ENCODE assay signal across 15 cellular contexts in the genomic region with DNA sequence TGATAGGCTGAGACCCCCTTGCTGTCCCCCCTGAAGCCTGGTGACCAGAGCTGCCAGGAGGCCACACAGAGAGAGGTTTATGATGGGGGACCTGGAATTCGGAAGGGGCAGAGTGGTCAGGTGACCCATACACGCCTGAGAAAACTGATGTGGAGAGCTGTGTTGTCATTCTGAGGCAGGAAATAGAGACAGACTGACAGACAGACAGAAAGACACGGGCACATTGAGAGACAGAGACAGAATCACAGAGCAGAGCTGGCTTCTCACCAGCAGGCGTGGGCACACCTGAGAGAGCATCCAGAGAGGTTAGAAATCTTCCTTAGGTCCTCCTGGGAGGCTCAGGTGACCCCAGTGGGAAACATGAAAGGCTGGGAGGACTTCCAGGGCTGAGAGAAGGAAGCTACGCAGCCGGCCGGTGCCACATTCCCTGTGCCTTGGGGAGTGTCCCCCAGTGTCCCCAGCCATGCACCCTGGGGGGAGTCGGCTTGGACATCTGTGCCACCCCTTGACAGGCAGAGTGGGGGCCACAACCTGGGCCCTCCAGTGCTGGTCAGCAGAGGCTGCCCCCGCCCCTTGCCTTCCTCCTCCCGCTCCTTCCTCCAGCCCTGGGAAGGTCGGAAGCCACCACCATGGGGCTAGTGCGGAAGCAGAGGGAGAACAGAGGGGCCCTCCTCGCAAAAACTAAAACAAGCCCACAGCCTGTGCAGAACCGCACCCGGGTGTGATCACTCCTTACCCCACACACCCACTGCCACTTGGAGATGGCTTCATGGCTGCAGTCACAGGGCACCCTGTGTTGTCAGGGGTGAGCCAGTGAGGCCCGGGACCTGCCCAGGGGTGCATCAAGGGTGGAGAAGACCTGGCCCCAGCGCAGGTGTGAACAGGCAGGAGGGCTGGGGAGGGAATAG. TPM values are rescaled to one million over a fixed set of nuclear protein-coding genes. Genes with fewer than 3 reads are reported as not detected.
A peak's percentile ranks its signal among the peaks of the same experiment; 100 is the strongest.
DNase-seq lines count a peak whose midpoint lies in the region; ATAC-seq, FAIRE-seq and TF ChIP-seq lines count a peak whose summit lies in the region.
"Had no signal": no experiment of that assay in that cellular context is flagged by ENCODE, and none has a peak within 500 bp of the region (broad histone marks: within the 10 kb centered on the region; RNA-seq: fewer than 3 reads in every experiment).

No MANE protein-coding gene starts in this region.

- peak overlapping the region; percentile 80 to 98 (median 92) for H3K4me2 ChIP-seq in BLaER1 treated with 17β-estradiol and CSF1 and Interleukin-3, amounts not matched to agents 10 nM and 100 nM
- no peak overlapping the region for H3K4me2 ChIP-seq in neural progenitor cell

- peak overlapping the region; percentile 81 to 97 (median 91) for H3K27ac ChIP-seq in BLaER1 treated with 17β-estradiol and CSF1 and Interleukin-3, amounts not matched to agents 10 nM and 100 nM
- no peak overlapping the region for H3K27ac ChIP-seq in neural progenitor cell
- H3K27ac ChIP-seq: stomach had no signal

- peaks cover 90 to 100% (median 95%) of the 10 kb centered on the region in 10 experiments for H3K4me1 ChIP-seq in BLaER1 treated with 17β-estradiol and CSF1 and Interleukin-3, amounts not matched to agents 10 nM and 100 nM
- H3K4me1 ChIP-seq in neural progenitor cell = no peaks in the 10 kb centered on the region

- H3K27me3 ChIP-seq in BLaER1 treated with 17β-estradiol and CSF1 and Interleukin-3, amounts not matched to agents 10 nM and 100 nM = no peaks in the 10 kb centered on the region
- peaks cover 41% of the 10 kb centered on the region for H3K27me3 ChIP-seq in neural progenitor cell

- no peaks in the 10 kb centered on the region; a peak in 1 of 22 replicates for H4K20me1 ChIP-seq in BLaER1 treated with 17β-estradiol and CSF1 and Interleukin-3, amounts not matched to agents 10 nM and 100 nM
- H4K20me1 ChIP-seq in neural progenitor cell (ENCODE audit: low read depth) = no peaks in the 10 kb centered on the region

- H3K9ac ChIP-seq in BLaER1 treated with 17β-estradiol and CSF1 and Interleukin-3, amounts not matched to agents 10 nM and 100 nM = peak overlapping the region; percentile 70 to 84 (median 77); a peak in 21 of 22 replicates
- H3K9ac ChIP-seq in neural progenitor cell = no peak overlapping the region

- TF ChIP-seq CTCF in neural progenitor cell (IDR thresholded peaks at IDR 0.05) = no peak
- TF ChIP-seq CTCF in foreskin fibroblast (IDR thresholded peaks at IDR 0.05; ENCODE audit: low read depth, low read length) = no peak

- no peaks in the 10 kb centered on the region for H3K36me3 Mint-ChIP-seq in activated T-cell treated with anti-CD3 and anti-CD28 coated beads, Interleukin-2, amount 50 U/mL, for 72 hours (ENCODE audit: insufficient read depth in 2 of 2)
- H3K36me3 Mint-ChIP-seq in neural progenitor cell = no peaks in the 10 kb centered on the region

- H3K4me3 Mint-ChIP-seq in activated T-cell treated with anti-CD3 and anti-CD28 coated beads, Interleukin-2, amount 50 U/mL, for 72 hours = no peak overlapping the region
- no peak overlapping the region for H3K4me3 Mint-ChIP-seq in neural progenitor cell
- H3K4me3 Mint-ChIP-seq: activated CD4-positive, alpha-beta T cell treated with anti-CD3 and anti-CD28 coated beads, Interleukin-2, amount 10 ng/mL, durations not matched to agents 7 days and 5 days had no signal

- H3K27me3 Mint-ChIP-seq in activated T-cell treated with anti-CD3 and anti-CD28 coated beads, Interleukin-2, amount 50 U/mL, for 72 hours (ENCODE audit: low read depth) = no peaks in the 10 kb centered on the region
- peaks cover 13% of the 10 kb centered on the region for H3K27me3 Mint-ChIP-seq in neural progenitor cell (ENCODE audit: insufficient read depth, low read depth)
- H3K27me3 Mint-ChIP-seq: activated CD4-positive, alpha-beta T cell treated with anti-CD3 and anti-CD28 coated beads, Interleukin-2, amount 10 ng/mL, durations not matched to agents 7 days and 5 days had no signal

- no peaks in the 10 kb centered on the region for H3K9me3 Mint-ChIP-seq in activated T-cell treated with anti-CD3 and anti-CD28 coated beads, Interleukin-2, amount 50 U/mL, for 72 hours
- no peaks in the 10 kb centered on the region for H3K9me3 Mint-ChIP-seq in neural progenitor cell
- H3K9me3 Mint-ChIP-seq: activated CD4-positive, alpha-beta T cell treated with anti-CD3 and anti-CD28 coated beads, Interleukin-2, amount 10 ng/mL, durations not matched to agents 7 days and 5 days had no signal

- H3F3A ChIP-seq in neural progenitor cell (ENCODE audit: low read depth) = no peaks in the 10 kb centered on the region

- peak overlapping the region; percentile 3 for H3K27ac Mint-ChIP-seq in activated T-cell treated with anti-CD3 and anti-CD28 coated beads, Interleukin-2, amount 50 U/mL, for 72 hours
- H3K27ac Mint-ChIP-seq in neural progenitor cell = peak overlapping the region; percentile 88
- H3K27ac Mint-ChIP-seq: activated CD4-positive, alpha-beta T cell treated with anti-CD3 and anti-CD28 coated beads, Interleukin-2, amount 10 ng/mL, durations not matched to agents 7 days and 5 days had no signal

- H2AFZ ChIP-seq in neural progenitor cell (replicated peaks) = no peak overlapping the region

- no peak for DNase-seq in activated T-cell treated with anti-CD3 and anti-CD28 coated beads, Interleukin-2, amount 50 U/mL, for 72 hours
- DNase-seq in neural progenitor cell (ENCODE audit: low spot score) (no peak), frontal cortex (ENCODE audit: low spot score in 2 of 2) (no peak), globus pallidus (ENCODE audit: low spot score) (no peak), foreskin fibroblast (no peak)
- DNase-seq: activated CD4-positive, alpha-beta T cell treated with anti-CD3 and anti-CD28 coated beads, Interleukin-2, amount 10 ng/mL, durations not matched to agents 7 days and 5 days; amygdala; cortex of kidney; stomach had no signal

- H3K9me3 ChIP-seq in BLaER1 treated with 17β-estradiol and CSF1 and Interleukin-3, amounts not matched to agents 10 nM and 100 nM (replicated peaks in 1 of 11) = no peaks in the 10 kb centered on the region
- no peaks in the 10 kb centered on the region for H3K9me3 ChIP-seq in neural progenitor cell (ENCODE audit: low read depth)
- H3K9me3 ChIP-seq: stomach had no signal

- TF ChIP-seq POLR2A in GM18505 (IDR thresholded peaks at IDR 0.05; ENCODE audit: borderline replicate concordance, extremely low read depth, insufficient read depth, insufficient read length) = peak; percentile 63

- peaks cover 2 to 16% (median 11%) of the 10 kb centered on the region in 11 experiments; a peak in 19 of 22 replicates for H3K36me3 ChIP-seq in BLaER1 treated with 17β-estradiol and CSF1 and Interleukin-3, amounts not matched to agents 10 nM and 100 nM
- H3K36me3 ChIP-seq in neural progenitor cell = no peaks in the 10 kb centered on the region
- H3K36me3 ChIP-seq: stomach had no signal

- ATAC-seq in GM18505 (IDR thresholded peaks at IDR 0.05; ENCODE audit: unreplicated experiment) (no peak), GM18867 (IDR thresholded peaks at IDR 0.05; ENCODE audit: unreplicated experiment) (no peak)
- ATAC-seq in activated T-cell treated with anti-CD3 and anti-CD28 coated beads, Interleukin-2, amount 50 U/mL, for 72 hours (replicated peaks in 1 of 2) = no peak

- no peaks in the 10 kb centered on the region for H3K79me2 ChIP-seq in neural progenitor cell (ENCODE audit: low read depth)

- peaks cover 65% of the 10 kb centered on the region for H3K4me1 Mint-ChIP-seq in activated T-cell treated with anti-CD3 and anti-CD28 coated beads, Interleukin-2, amount 50 U/mL, for 72 hours (ENCODE audit: low read depth)
- H3K4me1 Mint-ChIP-seq in neural progenitor cell = peaks cover 8% of the 10 kb centered on the region

- H3K4me3 ChIP-seq in BLaER1 treated with 17β-estradiol and CSF1 and Interleukin-3, amounts not matched to agents 10 nM and 100 nM = peak overlapping the region in 9 of 10 experiments; percentile 0 to 66 (median 47); a peak in 11 of 20 replicates
- no peak overlapping the region for H3K4me3 ChIP-seq in neural progenitor cell
- no peak overlapping the region for H3K4me3 ChIP-seq in foreskin fibroblast (ENCODE audit: low read depth in 1 of 2, low read length in 2 of 2)
- H3K4me3 ChIP-seq: stomach had no signal

- FAIRE-seq in frontal cortex (lab: Jason Lieb, UNC) = no peak
- FAIRE-seq: H54 had no signal

RNA-seq across cellular contexts. Expression of gene FFAR1, which starts 2.2 kb away (rescaled TPM):
- total RNA-seq in activated T-cell treated with anti-CD3 and anti-CD28 coated beads, Interleukin-2, amount 50 U/mL, for 72 hours = 1 to 10 TPM in 1 of 2 donors, under 1 TPM in 1; 0.67 to 1.4 TPM
- total RNA-seq in neural progenitor cell (ENCODE audit: low replicate concordance) (0.06 TPM in 1 of 2 replicates, not detected in the other), frontal cortex (not detected)
- total RNA-seq: activated CD4-positive, alpha-beta T cell treated with anti-CD3 and anti-CD28 coated beads, Interleukin-2, amount 10 ng/mL, durations not matched to agents 7 days and 5 days; M059J; renal cortical epithelial cell had no signal

RNA-seq across cellular contexts. Expression of gene FFAR3, which starts 8.4 kb away (rescaled TPM):
- total RNA-seq in activated T-cell treated with anti-CD3 and anti-CD28 coated beads, Interleukin-2, amount 50 U/mL, for 72 hours = 1 to 10 TPM; 6.6 to 8.8 TPM
- total RNA-seq in neural progenitor cell (ENCODE audit: low replicate concordance) (not detected in 2 replicates), frontal cortex (not detected)
- total RNA-seq: activated CD4-positive, alpha-beta T cell treated with anti-CD3 and anti-CD28 coated beads, Interleukin-2, amount 10 ng/mL, durations not matched to agents 7 days and 5 days; M059J; renal cortical epithelial cell; stomach had no signal

RNA-seq across cellular contexts. Expression of gene CD22, which starts 20.9 kb away (rescaled TPM):
- 10 to 100 TPM; 39.1 to 44.5 TPM for total RNA-seq in activated T-cell treated with anti-CD3 and anti-CD28 coated beads, Interleukin-2, amount 50 U/mL, for 72 hours
- 0.62 TPM in 1 of 2 replicates, not detected in the other for total RNA-seq in neural progenitor cell (ENCODE audit: low replicate concordance)
- not detected for total RNA-seq in frontal cortex
- total RNA-seq: renal cortical epithelial cell had no signal

RNA-seq across cellular contexts. Expression of gene GPR42, which starts 21.0 kb away (rescaled TPM):
- total RNA-seq in activated T-cell treated with anti-CD3 and anti-CD28 coated beads, Interleukin-2, amount 50 U/mL, for 72 hours = 1 to 10 TPM; 1.1 to 1.9 TPM
- total RNA-seq in neural progenitor cell (ENCODE audit: low replicate concordance) = not detected in 2 replicates
- not detected for total RNA-seq in frontal cortex
- total RNA-seq: activated CD4-positive, alpha-beta T cell treated with anti-CD3 and anti-CD28 coated beads, Interleukin-2, amount 10 ng/mL, durations not matched to agents 7 days and 5 days; M059J; renal cortical epithelial cell; stomach had no signal

RNA-seq across cellular contexts. Expression of gene MAG, which starts 57.9 kb away (rescaled TPM):
- under 1 TPM; 0.29 to 0.83 TPM for total RNA-seq in activated T-cell treated with anti-CD3 and anti-CD28 coated beads, Interleukin-2, amount 50 U/mL, for 72 hours
- total RNA-seq in neural progenitor cell (ENCODE audit: low replicate concordance) = not detected in 2 replicates
- not detected for total RNA-seq in frontal cortex
- total RNA-seq: activated CD4-positive, alpha-beta T cell treated with anti-CD3 and anti-CD28 coated beads, Interleukin-2, amount 10 ng/mL, durations not matched to agents 7 days and 5 days; M059J; renal cortical epithelial cell had no signal

Comparison
In these comparisons a context has a peak if more than half of its experiments do, and no peak if none do; other contexts are left out.
1. H3K4me3 ChIP-seq: peak in BLaER1 treated with 17β-estradiol and CSF1 and Interleukin-3, amounts not matched to agents 10 nM and 100 nM (9 of 10); none in neural progenitor cell (single experiment) and foreskin fibroblast (0 of 2).
2. RNA of gene CD22, which starts 20.9 kb away (total RNA-seq): 39.1 to 44.5 TPM in activated T-cell treated with anti-CD3 and anti-CD28 coated beads, Interleukin-2, amount 50 U/mL, for 72 hours; not detected in frontal cortex (single experiment) and 0.62 TPM in neural progenitor cell; every median in the first group is over 10 times any median in the second.